In the genomic region with DNA sequence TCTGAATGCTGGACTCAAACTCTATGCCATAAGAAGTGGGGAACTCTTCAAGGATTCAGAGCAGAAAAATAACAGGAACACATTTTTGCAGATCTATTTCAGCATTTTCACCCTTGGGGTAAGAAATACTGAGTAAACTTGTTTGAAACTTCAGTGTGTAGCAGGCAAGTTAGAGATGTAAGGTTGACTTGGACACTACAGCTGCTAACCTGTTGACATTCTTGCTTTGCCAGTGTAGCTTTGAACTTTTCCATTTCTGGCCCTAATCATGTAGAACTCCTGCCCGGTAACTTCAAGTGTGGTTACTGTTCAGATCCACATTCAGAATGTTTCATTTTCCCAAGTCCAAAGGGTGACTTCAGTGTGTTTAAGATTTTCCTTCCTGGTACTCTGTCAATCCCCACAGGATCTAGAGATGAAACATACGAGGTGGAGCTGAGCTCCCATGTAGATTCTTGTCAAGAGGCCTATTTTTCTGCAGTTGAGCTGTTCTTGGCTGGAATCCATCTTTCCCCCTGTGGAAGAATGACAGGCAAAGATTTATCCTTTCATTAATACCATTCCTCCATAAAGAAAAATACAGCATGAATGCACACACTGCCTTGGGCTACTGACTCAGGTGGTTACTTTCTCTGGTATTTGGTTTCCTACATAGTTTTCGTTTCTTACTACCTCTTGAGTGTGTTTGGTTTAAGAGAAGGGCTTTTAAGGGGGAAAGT, we compare ENCODE assay signal across 16 cellular contexts. TPM values are rescaled to one million over a fixed set of nuclear protein-coding genes. Genes with fewer than 3 reads are reported as not detected.
DNase-seq lines count a peak whose midpoint lies in the region; ATAC-seq and TF ChIP-seq lines count a peak whose summit lies in the region.
"Had no signal": no experiment of that assay in that cellular context is flagged by ENCODE, and none has a peak within 500 bp of the region (broad histone marks: within the 10 kb centered on the region; RNA-seq: fewer than 3 reads in every experiment).

No MANE protein-coding gene starts in this region.

- no peak overlapping the region for H2BK12ac ChIP-seq in trophoblast cell (ENCODE audit: low read length)

- H3K9me3 Mint-ChIP-seq in activated T-helper 1 cell treated with anti-CD3 and anti-CD28 coated beads, Interleukin-12 subunit alpha, Interleukin-12 subunit beta, Interleukin-2, Interleukin-4 antibody, amounts not matched to agents 30 ng/mL and 10 ng/mL and 1 ng/mL, durations not matched to agents 14 hours and 24 hours and 36 hours: no peaks in the 10 kb centered on the region
- H3K9me3 Mint-ChIP-seq: activated naive CD4-positive, alpha-beta T cell treated with anti-CD3 and anti-CD28 coated beads for 36 hours had no signal

- no peak overlapping the region for H3K18ac ChIP-seq in trophoblast cell (ENCODE audit: low read length)

- TF ChIP-seq POLR2A in suprapubic skin (IDR thresholded peaks at IDR 0.05): no peak

- peak overlapping the region; percentile 37 for H2BK120ac ChIP-seq in trophoblast cell (ENCODE audit: insufficient read depth, low read length, poor library complexity)

- H4K12ac ChIP-seq in trophoblast cell (ENCODE audit: low read depth, low read length): no peak overlapping the region

- CTCF ChIA-PET in RWPE1 (lab: Yijun Ruan, JAX): interaction anchor here (0.5 to 1.0 kb wide), 2 partner anchors 10 to 469 kb away, joined by 3 to 5 read pairs; no protein-coding TSS in a partner anchor

- no peak for TF ChIP-seq EP300 in suprapubic skin (IDR thresholded peaks at IDR 0.05)

- no peaks in the 10 kb centered on the region for H3K4me1 Mint-ChIP-seq in activated T-helper 1 cell treated with anti-CD3 and anti-CD28 coated beads, Interleukin-12 subunit alpha, Interleukin-12 subunit beta, Interleukin-2, Interleukin-4 antibody, amounts not matched to agents 30 ng/mL and 10 ng/mL and 1 ng/mL, durations not matched to agents 14 hours and 24 hours and 36 hours (ENCODE audit: low read depth)
- H3K4me1 Mint-ChIP-seq: CD14-positive monocyte had no signal

- H2BK5ac ChIP-seq in trophoblast cell (ENCODE audit: low read depth, low read length, poor library complexity): no peak overlapping the region

- H3K27ac ChIP-seq in RWPE1 (peak overlapping the region; percentile 70), esophagus (ENCODE audit: low read depth in 2 of 2, low read length in 1 of 2) (peak overlapping the region; percentile 68 to 71), trophoblast cell (ENCODE audit: low read depth, low read length) (peak overlapping the region; percentile 42), suprapubic skin (no peak overlapping the region)
- H3K27ac ChIP-seq: dorsolateral prefrontal cortex had no signal

- intact Hi-C loops in activated T-helper 1 cell treated with anti-CD3 and anti-CD28 coated beads, Interleukin-12 subunit alpha, Interleukin-12 subunit beta, Interleukin-2, Interleukin-4 antibody, amounts not matched to agents 30 ng/mL and 10 ng/mL and 1 ng/mL, durations not matched to agents 14 hours and 24 hours and 36 hours (cut with micrococcal nuclease): no loop called here

- POLR2A ChIA-PET in RWPE1 (lab: Yijun Ruan, JAX; ENCODE audit: low non-redundant PET): no interaction called here

- H4K8ac ChIP-seq in trophoblast cell (ENCODE audit: low read depth, low read length): no peak overlapping the region

- 43 to 44% methylated on average over 3 of the region's 3 CpGs for WGBS in esophagus, 2 donors
- no CpG with 5 or more reads among the region's 3 CpGs for WGBS in trophoblast cell (ENCODE audit: extremely low coverage, insufficient coverage, insufficient read length)
- 49% methylated on average over 3 of the region's 3 CpGs for WGBS in suprapubic skin

- H3K4ac ChIP-seq in trophoblast cell (ENCODE audit: low read depth, low read length): no peak overlapping the region

- H3K27ac Mint-ChIP-seq in activated T-helper 1 cell treated with anti-CD3 and anti-CD28 coated beads, Interleukin-12 subunit alpha, Interleukin-12 subunit beta, Interleukin-2, Interleukin-4 antibody, amounts not matched to agents 30 ng/mL and 10 ng/mL and 1 ng/mL, durations not matched to agents 14 hours and 24 hours and 36 hours: no peak overlapping the region
- H3K27ac Mint-ChIP-seq: activated CD8-positive, alpha-beta T cell treated with anti-CD3 and anti-CD28 coated beads, Interleukin-2, amount 10 ng/mL, durations not matched to agents 7 days and 5 days; activated naive CD4-positive, alpha-beta T cell treated with anti-CD3 and anti-CD28 coated beads for 36 hours; CD14-positive monocyte had no signal

- no peaks in the 10 kb centered on the region for H3K79me2 ChIP-seq in trophoblast cell (ENCODE audit: control insufficient read depth, insufficient read depth, low read length, poor library complexity)

- TF ChIP-seq CTCF in RWPE1 (conservative IDR thresholded peaks at IDR 0.05; ENCODE audit: low read depth): no peak
- no peak for TF ChIP-seq CTCF in suprapubic skin (IDR thresholded peaks at IDR 0.05)

- H3K23ac ChIP-seq in trophoblast cell (ENCODE audit: low read length): no peak overlapping the region

- peaks cover 5% of the 10 kb centered on the region for H3K27me3 Mint-ChIP-seq in activated T-helper 1 cell treated with anti-CD3 and anti-CD28 coated beads, Interleukin-12 subunit alpha, Interleukin-12 subunit beta, Interleukin-2, Interleukin-4 antibody, amounts not matched to agents 30 ng/mL and 10 ng/mL and 1 ng/mL, durations not matched to agents 14 hours and 24 hours and 36 hours (ENCODE audit: insufficient read depth)

- peak overlapping the region; percentile 15 for H3K4me2 ChIP-seq in trophoblast cell (ENCODE audit: low read length)

- H2AK5ac ChIP-seq in trophoblast cell (ENCODE audit: low read length): no peak overlapping the region

- in situ Hi-C loops in KBM-7 (cut with MboI; ENCODE audit: low pct_unique_long_range_greater_than_20kb, low sequenced_read_pairs): no loop called here

- peaks cover 0 to 5% of the 10 kb centered on the region in 2 donors for H3K36me3 ChIP-seq in esophagus (ENCODE audit: control insufficient read depth in 2 of 2, insufficient read depth in 2 of 2, low read length in 1 of 2)
- peaks cover 35 to 50% of the 10 kb centered on the region in 2 experiments for H3K36me3 ChIP-seq in trophoblast cell (ENCODE audit: control insufficient read depth in 1 of 2, insufficient read depth in 2 of 2, low read length in 2 of 2)
- H3K36me3 ChIP-seq in suprapubic skin: peaks cover 18% of the 10 kb centered on the region

- H3K9me3 ChIP-seq in esophagus (ENCODE audit: control insufficient read depth in 2 of 2, insufficient read depth in 1 of 2, low read depth in 1 of 2, low read length in 1 of 2) (no peaks in the 10 kb centered on the region), trophoblast cell (ENCODE audit: insufficient read depth, low read depth, low read length) (no peaks in the 10 kb centered on the region), suprapubic skin (no peaks in the 10 kb centered on the region)

- H4K91ac ChIP-seq in trophoblast cell (ENCODE audit: low read depth, low read length): no peak overlapping the region

- peaks cover 4% of the 10 kb centered on the region for H3K79me1 ChIP-seq in trophoblast cell (ENCODE audit: low read length)

- H3K9ac ChIP-seq in trophoblast cell (ENCODE audit: low read length): no peak overlapping the region
- H3K9ac ChIP-seq: parathyroid adenoma had no signal

- H3K4me3 ChIP-seq in esophagus (ENCODE audit: low read depth in 1 of 2, low read length in 2 of 2) (no peak overlapping the region), trophoblast cell (ENCODE audit: low read depth, low read length) (no peak overlapping the region), suprapubic skin (no peak overlapping the region)
- H3K4me3 ChIP-seq: dorsolateral prefrontal cortex had no signal

- peak; percentile 89 for DNase-seq in ELR (ENCODE audit: low read depth)
- peak; percentile 90 for DNase-seq in RWPE1 (ENCODE audit: low spot score)
- peak; percentile 74 to 87 for DNase-seq in trophoblast cell
- DNase-seq in activated T-helper 1 cell treated with anti-CD3 and anti-CD28 coated beads, Interleukin-12 subunit alpha, Interleukin-12 subunit beta, Interleukin-2, Interleukin-4 antibody, amounts not matched to agents 30 ng/mL and 10 ng/mL and 1 ng/mL, durations not matched to agents 14 hours and 24 hours and 36 hours (ENCODE audit: low spot score): no peak
- DNase-seq in suprapubic skin (ENCODE audit: low spot score in 2 of 2): no peak
- DNase-seq in KBM-7: no peak
- DNase-seq: activated CD8-positive, alpha-beta T cell treated with anti-CD3 and anti-CD28 coated beads, Interleukin-2, amount 10 ng/mL, durations not matched to agents 7 days and 5 days; activated naive CD4-positive, alpha-beta T cell treated with anti-CD3 and anti-CD28 coated beads for 36 hours; dorsolateral prefrontal cortex; Karpas-422; stimulated activated CD4-positive, alpha-beta T cell treated with anti-CD3 and anti-CD28 coated beads, Interleukin-1b, Interleukin-23, amount 100 ng/mL, for 48 hours; T-helper 2 cell had no signal

- ATAC-seq in GM21423 (IDR thresholded peaks at IDR 0.05; ENCODE audit: unreplicated experiment): no peak
- ATAC-seq: activated CD8-positive, alpha-beta T cell treated with anti-CD3 and anti-CD28 coated beads, Interleukin-2, amount 10 ng/mL, durations not matched to agents 7 days and 5 days had no signal

- no peak overlapping the region for H3K14ac ChIP-seq in trophoblast cell (ENCODE audit: low read length)

- H3K4me3 Mint-ChIP-seq in activated T-helper 1 cell treated with anti-CD3 and anti-CD28 coated beads, Interleukin-12 subunit alpha, Interleukin-12 subunit beta, Interleukin-2, Interleukin-4 antibody, amounts not matched to agents 30 ng/mL and 10 ng/mL and 1 ng/mL, durations not matched to agents 14 hours and 24 hours and 36 hours: no peak overlapping the region
- H3K4me3 Mint-ChIP-seq: activated CD8-positive, alpha-beta T cell treated with anti-CD3 and anti-CD28 coated beads, Interleukin-2, amount 10 ng/mL, durations not matched to agents 7 days and 5 days; activated naive CD4-positive, alpha-beta T cell treated with anti-CD3 and anti-CD28 coated beads for 36 hours; CD14-positive monocyte had no signal

- no peaks in the 10 kb centered on the region for H3K36me3 Mint-ChIP-seq in activated T-helper 1 cell treated with anti-CD3 and anti-CD28 coated beads, Interleukin-12 subunit alpha, Interleukin-12 subunit beta, Interleukin-2, Interleukin-4 antibody, amounts not matched to agents 30 ng/mL and 10 ng/mL and 1 ng/mL, durations not matched to agents 14 hours and 24 hours and 36 hours (ENCODE audit: low read depth)
- H3K36me3 Mint-ChIP-seq: CD14-positive monocyte had no signal

- H2AFZ ChIP-seq in trophoblast cell (ENCODE audit: insufficient read depth, low read length, poor library complexity): no peak overlapping the region
- H2AFZ ChIP-seq: parathyroid adenoma had no signal

- H3K4me1 ChIP-seq in esophagus (ENCODE audit: control insufficient read depth in 2 of 2, insufficient read depth in 2 of 2, low read length in 1 of 2): peaks cover 0 to 4% of the 10 kb centered on the region in 2 donors
- peaks cover 10 to 13% of the 10 kb centered on the region in 2 experiments for H3K4me1 ChIP-seq in trophoblast cell (ENCODE audit: control insufficient read depth in 1 of 2, insufficient read depth in 2 of 2, low read length in 2 of 2)
- peaks cover 40% of the 10 kb centered on the region for H3K4me1 ChIP-seq in suprapubic skin

- H3K27me3 ChIP-seq in esophagus (ENCODE audit: control insufficient read depth in 1 of 2, insufficient read depth in 2 of 2, low read length in 2 of 2) (no peaks in the 10 kb centered on the region), trophoblast cell (ENCODE audit: insufficient read depth, low read length) (no peaks in the 10 kb centered on the region), suprapubic skin (no peaks in the 10 kb centered on the region)
- H3K27me3 ChIP-seq: dorsolateral prefrontal cortex had no signal

RNA-seq across cellular contexts. Expression of gene FHDC1, which starts 34.1 kb away (rescaled TPM):
- polyA plus RNA-seq in esophagus: 1 to 10 TPM; 4.7 to 6.7 TPM
- polyA plus RNA-seq in trophoblast cell (2013): 107 and 115 TPM in 2 replicates
- 0.10 TPM in 2 replicates for total RNA-seq in activated T-helper 1 cell treated with anti-CD3 and anti-CD28 coated beads, Interleukin-12 subunit alpha, Interleukin-12 subunit beta, Interleukin-2, Interleukin-4 antibody, amounts not matched to agents 30 ng/mL and 10 ng/mL and 1 ng/mL, durations not matched to agents 14 hours and 24 hours and 36 hours
- total RNA-seq in suprapubic skin: 10 to 100 TPM; 21.9 to 39.6 (median 28.7) TPM
- polyA plus RNA-seq: CD14-positive monocyte had no signal

Comparison
In these comparisons a context has a peak if more than half of its experiments do, and no peak if none do; other contexts are left out.
1. DNase-seq: peak in ELR (single experiment), RWPE1 (single experiment) and trophoblast cell (2 of 2); none in activated T-helper 1 cell treated with anti-CD3 and anti-CD28 coated beads, Interleukin-12 subunit alpha, Interleukin-12 subunit beta, Interleukin-2, Interleukin-4 antibody, amounts not matched to agents 30 ng/mL and 10 ng/mL and 1 ng/mL, durations not matched to agents 14 hours and 24 hours and 36 hours (single experiment), suprapubic skin (0 of 2) and KBM-7 (single experiment).
2. RNA of gene FHDC1, which starts 34.1 kb away (total RNA-seq): 21.9 to 39.6 TPM in suprapubic skin; 0.10 TPM in activated T-helper 1 cell treated with anti-CD3 and anti-CD28 coated beads, Interleukin-12 subunit alpha, Interleukin-12 subunit beta, Interleukin-2, Interleukin-4 antibody, amounts not matched to agents 30 ng/mL and 10 ng/mL and 1 ng/mL, durations not matched to agents 14 hours and 24 hours and 36 hours; every median in the first group is over 10 times any median in the second.